In the genomic region with DNA sequence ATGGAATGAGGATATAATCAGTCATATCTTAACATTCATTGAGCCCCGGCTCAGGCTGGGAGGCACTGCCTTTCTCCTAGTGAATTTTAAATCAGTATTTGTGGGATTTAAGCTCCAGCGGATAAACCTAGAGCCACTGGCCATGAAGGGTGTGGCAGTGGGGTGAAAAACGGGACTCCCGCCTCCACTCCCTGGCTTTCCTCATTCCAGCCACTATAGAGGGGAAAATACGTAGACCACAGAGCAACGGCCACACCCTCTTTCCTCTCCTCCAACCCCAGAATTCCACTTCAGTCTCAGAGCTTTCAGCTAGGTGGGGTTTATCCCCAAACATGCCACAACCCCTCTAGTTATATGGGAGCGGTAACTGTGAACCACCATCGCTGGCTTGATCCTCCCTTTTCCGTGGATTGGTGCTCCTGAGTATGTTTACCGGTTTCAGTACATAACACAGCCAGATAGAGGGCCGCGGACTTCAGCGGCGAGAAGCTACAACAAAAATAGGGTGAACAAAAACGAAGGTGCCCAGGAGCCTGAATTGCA, we compare ENCODE assay signal across 1 cellular context.
TF ChIP-seq lines count a peak whose summit lies in the region.

No MANE protein-coding gene starts in this region.

TF ChIP-seq in GM12878, 131 proteins besides CTCF, POLR2A, EP300 and RAD21 (continued from another document):
- TF ChIP-seq REST (IDR thresholded peaks at IDR 0.05; ENCODE audit: low read depth, low read length): no peak
- TF ChIP-seq NR2C1 (IDR thresholded peaks at IDR 0.05): no peak
- TF ChIP-seq ESRRA (IDR thresholded peaks at IDR 0.05; ENCODE audit: low read length): no peak
- no peak for TF ChIP-seq ZNF207 (IDR thresholded peaks at IDR 0.05; ENCODE audit: borderline replicate concordance)
- TF ChIP-seq NR2F1 (conservative IDR thresholded peaks at IDR 0.05): no peak
- no peak for TF ChIP-seq RB1 (IDR thresholded peaks at IDR 0.05; ENCODE audit: borderline replicate concordance)
- no peak for TF ChIP-seq CBX3 (IDR thresholded peaks at IDR 0.05; ENCODE audit: borderline replicate concordance, low read depth)
- TF ChIP-seq ZSCAN29 (IDR thresholded peaks at IDR 0.05): no peak
- no peak for TF ChIP-seq IRF4 (IDR thresholded peaks at IDR 0.05; ENCODE audit: low read depth, low read length)
